Comparison of ENCODE assay signal across 8 cellular contexts in the genomic region with DNA sequence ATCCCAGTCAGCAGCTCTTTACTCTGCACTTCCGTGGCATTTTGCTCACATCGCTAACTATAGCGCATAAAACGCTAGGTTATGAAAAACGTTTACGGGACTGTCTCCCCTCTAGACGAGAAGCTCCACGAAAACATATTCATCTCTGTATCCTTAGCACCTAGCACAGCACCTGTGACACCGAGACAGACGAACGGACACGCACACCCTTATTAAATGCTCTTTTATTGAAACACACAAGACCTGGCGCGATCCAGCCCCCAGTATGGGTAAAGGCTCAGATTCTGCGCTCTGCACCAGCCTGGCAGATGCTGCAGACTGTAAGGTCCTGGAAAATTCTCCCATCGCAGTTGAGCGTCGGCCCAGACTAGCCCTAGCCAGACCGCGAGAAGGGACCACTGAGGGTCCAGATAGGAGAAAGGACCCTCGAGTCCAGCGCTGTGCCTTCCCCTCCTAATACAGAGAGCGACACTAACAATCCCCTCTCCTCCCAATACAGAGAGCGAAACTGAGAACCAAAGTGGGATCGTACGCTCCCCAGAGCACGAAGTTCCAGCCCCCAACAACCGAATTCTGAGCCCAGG. TPM values are rescaled to one million over a fixed set of nuclear protein-coding genes. Genes with fewer than 3 reads are reported as not detected.
DNase-seq lines count a peak whose midpoint lies in the region; ATAC-seq lines count a peak whose summit lies in the region.

No MANE protein-coding gene starts in this region.

- H3K27ac Mint-ChIP-seq in stimulated activated effector memory CD8-positive, alpha-beta T cell treated with anti-CD3 and anti-CD28 coated beads, Interleukin-12 subunit alpha, Interleukin-12 subunit beta, amount 100 ng/mL, for 72 hours = peak overlapping the region; percentile 93

- intact Hi-C loops in posterior vena cava (cut with DNase I) = no loop called here

- H3K4me1 Mint-ChIP-seq in stimulated activated effector memory CD8-positive, alpha-beta T cell treated with anti-CD3 and anti-CD28 coated beads, Interleukin-12 subunit alpha, Interleukin-12 subunit beta, amount 100 ng/mL, for 72 hours = peaks cover 44% of the 10 kb centered on the region

- H3K36me3 Mint-ChIP-seq in stimulated activated effector memory CD8-positive, alpha-beta T cell treated with anti-CD3 and anti-CD28 coated beads, Interleukin-12 subunit alpha, Interleukin-12 subunit beta, amount 100 ng/mL, for 72 hours = peaks cover 23% of the 10 kb centered on the region

- H3K9me3 Mint-ChIP-seq in stimulated activated effector memory CD8-positive, alpha-beta T cell treated with anti-CD3 and anti-CD28 coated beads, Interleukin-12 subunit alpha, Interleukin-12 subunit beta, amount 100 ng/mL, for 72 hours = no peaks in the 10 kb centered on the region

- H3K4me3 Mint-ChIP-seq in stimulated activated effector memory CD8-positive, alpha-beta T cell treated with anti-CD3 and anti-CD28 coated beads, Interleukin-12 subunit alpha, Interleukin-12 subunit beta, amount 100 ng/mL, for 72 hours = peak overlapping the region; percentile 96

- peak; percentile 61 for DNase-seq in D341Med (ENCODE audit: low spot score)
- peak; percentile 30 for DNase-seq in RPMI8226
- peak; percentile 31 for DNase-seq in cerebellar cortex (ENCODE audit: low spot score)
- DNase-seq in left kidney (ENCODE audit: low read depth, low spot score) = peak; percentile 78
- peak in 1 of 2 donors; percentile 50 for DNase-seq in stimulated activated effector memory CD8-positive, alpha-beta T cell treated with anti-CD3 and anti-CD28 coated beads, Interleukin-12 subunit alpha, Interleukin-12 subunit beta, amount 100 ng/mL, for 72 hours (ENCODE audit: low spot score in 2 of 2)
- DNase-seq in posterior vena cava (ENCODE audit: low spot score) = no peak

- ATAC-seq in GM19463 (IDR thresholded peaks at IDR 0.05; ENCODE audit: unreplicated experiment) (peak; percentile 37), HG03469 (IDR thresholded peaks at IDR 0.05; ENCODE audit: unreplicated experiment) (peak; percentile 22)
- peak; percentile 66 for ATAC-seq in stimulated activated effector memory CD8-positive, alpha-beta T cell treated with anti-CD3 and anti-CD28 coated beads, Interleukin-12 subunit alpha, Interleukin-12 subunit beta, amount 100 ng/mL, for 72 hours

RNA-seq across cellular contexts. Expression of a gene that starts 0.6 kb away (rescaled TPM):
- total RNA-seq in posterior vena cava = 10 to 100 TPM; 38.0 to 38.1 TPM

RNA-seq across cellular contexts. Expression of a gene that starts 31.2 kb away (rescaled TPM):
- total RNA-seq in posterior vena cava = 10 to 100 TPM; 74.2 to 81.3 TPM
